Comparison of ENCODE assay signal across 8 cellular contexts in the genomic region with DNA sequence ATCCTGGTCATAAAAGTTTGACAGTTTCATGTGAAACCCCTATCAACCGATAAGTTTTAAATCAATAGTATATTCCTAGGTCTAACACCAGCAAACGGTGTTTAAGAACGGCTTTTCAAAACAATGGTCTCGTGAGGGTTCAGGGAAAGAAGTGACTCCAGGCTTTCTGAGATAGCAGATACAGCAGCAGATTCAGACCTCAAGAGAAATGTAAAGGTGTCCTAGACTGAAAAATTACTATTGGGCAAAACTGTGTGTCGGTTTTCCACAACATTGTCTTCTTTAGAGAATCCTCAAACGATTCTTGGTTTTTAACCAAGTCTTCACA. TPM values are rescaled to one million over a fixed set of nuclear protein-coding genes. Genes with fewer than 3 reads are reported as not detected.
DNase-seq lines count a peak whose midpoint lies in the region; ATAC-seq and TF ChIP-seq lines count a peak whose summit lies in the region.

No MANE protein-coding gene starts in this region.

- TF ChIP-seq CTCF in liver (IDR thresholded peaks at IDR 0.05; ENCODE audit: low read depth, low read length, missing input control): no peak
- TF ChIP-seq CTCF in upper lobe of right lung (IDR thresholded peaks at IDR 0.05): no peak

- intact Hi-C loops in upper lobe of right lung (cut with DNase I): no loop called here

- H3K9me3 ChIP-seq in liver (ENCODE audit: control insufficient read depth in 4 of 4, low read length in 3 of 4) (no peaks in the 10 kb centered on the region), upper lobe of right lung (no peaks in the 10 kb centered on the region)

- H3K36me3 ChIP-seq in liver (ENCODE audit: control insufficient read depth in 4 of 4, insufficient read depth in 3 of 4, low read depth in 1 of 4, low read length in 3 of 4): no peaks in the 10 kb centered on the region
- H3K36me3 ChIP-seq in upper lobe of right lung: no peaks in the 10 kb centered on the region

- H3K27me3 ChIP-seq in liver (ENCODE audit: control insufficient read depth in 4 of 4, insufficient read depth in 4 of 4, low read length in 3 of 4) (no peaks in the 10 kb centered on the region), upper lobe of right lung (no peaks in the 10 kb centered on the region)

- peaks cover 13 to 47% (median 30%) of the 10 kb centered on the region in 4 donors for H3K4me1 ChIP-seq in liver (ENCODE audit: control insufficient read depth in 4 of 4, insufficient read depth in 4 of 4, low read length in 3 of 4)
- peaks cover 58% of the 10 kb centered on the region for H3K4me1 ChIP-seq in upper lobe of right lung

- DNase-seq in AG08396 (ENCODE audit: low spot score) (peak; percentile 30), HT1080 (ENCODE audit: low read depth) (peak; percentile 13), astrocyte of the hippocampus (ENCODE audit: low read depth, low spot score) (peak; percentile 33), upper lobe of right lung (no peak), NCI-H128 (lab: John Stamatoyannopoulos, UW; ENCODE audit: unreplicated experiment) (no peak)

- under 1% methylated on average over 6 of the region's 6 CpGs for WGBS in liver

- H3K27ac ChIP-seq in liver (ENCODE audit: low read depth in 1 of 2, low read length in 2 of 2) (peak overlapping the region; percentile 93), upper lobe of right lung (peak overlapping the region; percentile 95)

- peak overlapping the region; percentile 79 to 94 for H3K9ac ChIP-seq in liver (ENCODE audit: low read depth in 1 of 2, low read length in 2 of 2)

- TF ChIP-seq RAD21 in liver (IDR thresholded peaks at IDR 0.05): no peak

- peak overlapping the region; percentile 70 to 100 (median 92) for H3K4me3 ChIP-seq in liver (ENCODE audit: low read depth in 1 of 3, low read length in 3 of 3)
- peak overlapping the region; percentile 97 for H3K4me3 ChIP-seq in upper lobe of right lung

- ATAC-seq in upper lobe of right lung (no peak), GM19395 (IDR thresholded peaks at IDR 0.05; ENCODE audit: unreplicated experiment) (no peak)
- no peak for ATAC-seq in activated CD4-positive, CD25-positive, alpha-beta regulatory T cell treated with anti-CD3 and anti-CD28 coated beads, Interleukin-2, amount 50 U/mL, for 24 hours

TF ChIP-seq in liver, 16 proteins besides CTCF, POLR2A, EP300 and RAD21:
- no peak for TF ChIP-seq TAF1 (conservative IDR thresholded peaks at IDR 0.05)
- no peak for TF ChIP-seq FOXA1 (IDR thresholded peaks at IDR 0.05)
- TF ChIP-seq GABPA (IDR thresholded peaks at IDR 0.05 in 1 of 2, conservative IDR thresholded peaks at IDR 0.05 in 1 of 2): no peak
- TF ChIP-seq SP1 (IDR thresholded peaks at IDR 0.05): no peak
- TF ChIP-seq ZBTB33 (IDR thresholded peaks at IDR 0.05): no peak
- TF ChIP-seq YY1 (IDR thresholded peaks at IDR 0.05): no peak
- TF ChIP-seq HNF4A (conservative IDR thresholded peaks at IDR 0.05): no peak
- TF ChIP-seq EGR1 (IDR thresholded peaks at IDR 0.05; ENCODE audit: low read depth in 2 of 2): no peak
- TF ChIP-seq JUND (IDR thresholded peaks at IDR 0.05): no peak
- TF ChIP-seq RXRA (IDR thresholded peaks at IDR 0.05): no peak

RNA-seq across cellular contexts. Expression of gene SETD2, which starts 1.3 kb away (rescaled TPM):
- 16.0 and 17.2 TPM in 2 replicates for total RNA-seq in HT1080 (2014; rRNA removed; shearing (Covaris generic))
- 11.6 and 14.5 TPM in 2 replicates for polyA plus RNA-seq in HT1080 (2015; cell fraction: cytosol; rRNA removed)
- polyA plus RNA-seq in HT1080 (2015; cell fraction: nucleus; rRNA removed): 23.1 and 24.2 TPM in 2 replicates
- total RNA-seq in liver: 10 to 100 TPM; 28.2 to 37.6 TPM
- 1 to 10 TPM; 7.6 to 9.8 TPM for polyA plus RNA-seq in liver
- total RNA-seq in upper lobe of right lung: 45.9 TPM

Comparison
In these comparisons a context has a peak if more than half of its experiments do, and no peak if none do; other contexts are left out.
1. DNase-seq: peak in AG08396 (single experiment), HT1080 (single experiment) and astrocyte of the hippocampus (single experiment); none in upper lobe of right lung (single experiment) and NCI-H128 (single experiment).